14 cellular contexts compared by ENCODE assay signal in genomic region chr6:122845464-122845863, GRCh38. TPM values are rescaled to one million over a fixed set of nuclear protein-coding genes. Genes with fewer than 3 reads are reported as not detected.
"Had no signal": no experiment of that assay in that cellular context is flagged by ENCODE, and none has a peak within 500 bp of the region (broad histone marks: within the 10 kb centered on the region; RNA-seq: fewer than 3 reads in every experiment).

No MANE protein-coding gene starts in this region.

- H3K9me3 ChIP-seq: uterus had no signal

- H3K27ac ChIP-seq: dorsolateral prefrontal cortex had no signal

- H3K27me3 ChIP-seq: dorsolateral prefrontal cortex, uterus had no signal

- H3K36me3 Mint-ChIP-seq: activated naive CD8-positive, alpha-beta T cell; natural killer cell treated with Interleukin-12 subunit alpha and Interleukin-12 subunit beta and Interleukin-15 and Interleukin-18, amount 100 ng/mL, for 72 hours had no signal

- H3K4me3 Mint-ChIP-seq: activated CD4-positive, alpha-beta T cell treated with anti-CD3 and anti-CD28 coated beads for 36 hours; activated naive CD8-positive, alpha-beta T cell; natural killer cell treated with Interleukin-12 subunit alpha and Interleukin-12 subunit beta and Interleukin-15 and Interleukin-18, amount 100 ng/mL, for 72 hours; T-helper 2 cell treated with Interferon-gamma antibody and Interleukin-4, amounts not matched to agents 5 μg/mL and 100 μg/mL, for 36 hours had no signal

- H3K4me3 ChIP-seq: dorsolateral prefrontal cortex, uterus had no signal

- H3K4me1 ChIP-seq: uterus had no signal

- H3K36me3 ChIP-seq: uterus had no signal

- H3K27me3 Mint-ChIP-seq: activated naive CD8-positive, alpha-beta T cell had no signal

- DNase-seq: activated CD4-positive, alpha-beta T cell treated with anti-CD3 and anti-CD28 coated beads for 36 hours; activated CD4-positive, alpha-beta T cell treated with anti-CD3 and anti-CD28 coated beads, Interleukin-2, amount 50 U/mL, for 48 hours; activated T-cell treated with anti-CD3 and anti-CD28 coated beads for 4 hours; amniotic stem cell; dorsolateral prefrontal cortex; left ventricle myocardium superior; mesendoderm; stimulated activated CD8-positive, alpha-beta memory T cell treated with anti-CD3 and anti-CD28 coated beads, Interleukin-4, amount 100 ng/mL, for 48 hours; stimulated activated naive CD4-positive, alpha-beta T cell; uterus had no signal

- H3K9me3 Mint-ChIP-seq: natural killer cell treated with Interleukin-12 subunit alpha and Interleukin-12 subunit beta and Interleukin-15 and Interleukin-18, amount 100 ng/mL, for 72 hours; T-helper 2 cell treated with Interferon-gamma antibody and Interleukin-4, amounts not matched to agents 5 μg/mL and 100 μg/mL, for 36 hours had no signal

- H3K27ac Mint-ChIP-seq: activated CD4-positive, alpha-beta T cell treated with anti-CD3 and anti-CD28 coated beads for 36 hours; activated naive CD8-positive, alpha-beta T cell; natural killer cell treated with Interleukin-12 subunit alpha and Interleukin-12 subunit beta and Interleukin-15 and Interleukin-18, amount 100 ng/mL, for 72 hours; progenitor cell of endocrine pancreas; T-helper 2 cell treated with Interferon-gamma antibody and Interleukin-4, amounts not matched to agents 5 μg/mL and 100 μg/mL, for 36 hours had no signal

- ATAC-seq: activated CD4-positive, alpha-beta T cell treated with anti-CD3 and anti-CD28 coated beads for 36 hours; left ventricle myocardium superior; natural killer cell treated with Interleukin-12 subunit alpha and Interleukin-12 subunit beta and Interleukin-15 and Interleukin-18, amount 100 ng/mL, for 72 hours had no signal

- H3K4me1 Mint-ChIP-seq: activated CD4-positive, alpha-beta T cell treated with anti-CD3 and anti-CD28 coated beads for 36 hours had no signal

RNA-seq across cellular contexts. Expression of gene SMPDL3A, which starts 56.4 kb away (rescaled TPM):
- total RNA-seq: activated CD4-positive, alpha-beta T cell treated with anti-CD3 and anti-CD28 coated beads for 36 hours had no signal
